Comparison of ENCODE assay signal across 1 cellular context in genomic region chr7:106598663-106599342, GRCh38.
A peak's percentile ranks its signal among the peaks of the same experiment; 100 is the strongest.
TF ChIP-seq lines count a peak whose summit lies in the region.

No MANE protein-coding gene starts in this region.

TF ChIP-seq in K562, 482 proteins besides CTCF, POLR2A, EP300 and RAD21 (continued from another document and continues in another):
- TF ChIP-seq ZNF766 (CRISPR knock-in tag; conservative IDR thresholded peaks at IDR 0.05) = no peak
- no peak for TF ChIP-seq ZNF511 (CRISPR knock-in tag; IDR thresholded peaks at IDR 0.05)
- TF ChIP-seq DDX20 (tag; IDR thresholded peaks at IDR 0.05; ENCODE audit: low read depth) = no peak
- TF ChIP-seq JUND (IDR thresholded peaks at IDR 0.05; ENCODE audit: borderline replicate concordance, low read depth, low read length) = peak; percentile 65
- peak; percentile 62; the same call in 2 of the 3 replicates for TF ChIP-seq JUND (tag; IDR thresholded peaks at IDR 0.05; ENCODE audit: borderline replicate concordance, low read depth, low read length)
- no peak for TF ChIP-seq THRB (CRISPR knock-in tag; conservative IDR thresholded peaks at IDR 0.05)
- no peak for TF ChIP-seq ZNF277 (CRISPR knock-in tag; IDR thresholded peaks at IDR 0.05; ENCODE audit: borderline replicate concordance)
- TF ChIP-seq XRCC3 (IDR thresholded peaks at IDR 0.05) = no peak
- no peak for TF ChIP-seq SP2 (IDR thresholded peaks at IDR 0.05; ENCODE audit: extremely low read depth, low read depth, low read length, poor library complexity, severe bottlenecking)
- TF ChIP-seq ESRRA (IDR thresholded peaks at IDR 0.05; ENCODE audit: borderline replicate concordance, low read depth) = 0 out of 2 replicates have a peak, but pooled peaks have one; percentile 49
- TF ChIP-seq CXXC5 (CRISPR knock-in tag; IDR thresholded peaks at IDR 0.05) = peak; percentile 70
- TF ChIP-seq TFE3 (CRISPR knock-in tag; IDR thresholded peaks at IDR 0.05) = peak; percentile 24; the same call in 1 of the 2 replicates
- TF ChIP-seq ARID2 (IDR thresholded peaks at IDR 0.05) = no peak
- no peak for TF ChIP-seq ZC3H4 (CRISPR knock-in tag; IDR thresholded peaks at IDR 0.05; ENCODE audit: borderline replicate concordance)
- TF ChIP-seq NR4A1 (CRISPR knock-in tag; IDR thresholded peaks at IDR 0.05) = no peak
- peak; percentile 90; the same call in 1 of the 2 replicates for TF ChIP-seq NR4A1 (tag; IDR thresholded peaks at IDR 0.05)
- TF ChIP-seq E2F6 (IDR thresholded peaks at IDR 0.05; ENCODE audit: borderline replicate concordance in 1 of 2, extremely low read depth in 1 of 2, insufficient read depth in 1 of 2, insufficient read length in 1 of 2, low read depth in 1 of 2, low read length in 1 of 2, poor library complexity in 1 of 2, severe bottlenecking in 1 of 2) = no peak
- no peak for TF ChIP-seq NBN (IDR thresholded peaks at IDR 0.05; ENCODE audit: low read depth)
- no peak for TF ChIP-seq BRCA1 (IDR thresholded peaks at IDR 0.05)
- TF ChIP-seq BRCA1 (CRISPR knock-in tag; IDR thresholded peaks at IDR 0.05) = no peak
- TF ChIP-seq MAZ (CRISPR knock-in tag; conservative IDR thresholded peaks at IDR 0.05 in 1 of 2, IDR thresholded peaks at IDR 0.05 in 1 of 2) = 0 out of 4 replicates have a peak, but pooled peaks of 1 of the 2 experiments have one; percentile 10
- TF ChIP-seq ZNF146 (CRISPR knock-in tag; IDR thresholded peaks at IDR 0.05; ENCODE audit: unreplicated experiment) = no peak
- no peak for TF ChIP-seq ATF4 (CRISPR knock-in tag; IDR thresholded peaks at IDR 0.05)
- peak; percentile 14; the same call in 1 of the 2 replicates for TF ChIP-seq ZNF644 (tag; IDR thresholded peaks at IDR 0.05; ENCODE audit: low read depth)
- peak; percentile 61; the same call in 1 of the 2 replicates for TF ChIP-seq LEF1 (IDR thresholded peaks at IDR 0.05)
- no peak for TF ChIP-seq MCM5 (IDR thresholded peaks at IDR 0.05; ENCODE audit: low read depth)
- TF ChIP-seq SMAD4 (CRISPR knock-in tag; conservative IDR thresholded peaks at IDR 0.05) = 0 out of 2 replicates have a peak, but pooled peaks have one; percentile 10
- TF ChIP-seq MYC (IDR thresholded peaks at IDR 0.05; ENCODE audit: low read depth, low read length) = peak; percentile 58
- TF ChIP-seq MYC (CRISPR knock-in tag; IDR thresholded peaks at IDR 0.05; ENCODE audit: borderline replicate concordance, low read depth) = peak; percentile 80; the same call in 1 of the 2 replicates
- TF ChIP-seq RCOR1 (IDR thresholded peaks at IDR 0.05; ENCODE audit: borderline replicate concordance in 1 of 2, low read depth in 2 of 2, low read length in 2 of 2) = peak in 1 of 2 experiments; percentile 63; a peak in 1 of 4 replicates
- no peak for TF ChIP-seq ETV6 (IDR thresholded peaks at IDR 0.05; ENCODE audit: borderline replicate concordance in 1 of 2, low read depth in 2 of 2, low read length in 1 of 2)
- TF ChIP-seq ETV6 (CRISPR knock-in tag; IDR thresholded peaks at IDR 0.05; ENCODE audit: borderline replicate concordance) = no peak
- no peak for TF ChIP-seq MLX (CRISPR knock-in tag; conservative IDR thresholded peaks at IDR 0.05)
- TF ChIP-seq EP400 (IDR thresholded peaks at IDR 0.05) = peak; percentile 56
- peak; percentile 89; the same call in 1 of the 2 replicates for TF ChIP-seq ARID3A (IDR thresholded peaks at IDR 0.05; ENCODE audit: borderline replicate concordance, low read depth, low read length)
- TF ChIP-seq TFAP4 (CRISPR knock-in tag; IDR thresholded peaks at IDR 0.05; ENCODE audit: borderline replicate concordance) = peak; percentile 39; the same call in 1 of the 2 replicates
- TF ChIP-seq CREB3 (tag; conservative IDR thresholded peaks at IDR 0.05; ENCODE audit: low read depth) = 0 out of 2 replicates have a peak, but pooled peaks have one; percentile 77
- no peak for TF ChIP-seq RBM34 (IDR thresholded peaks at IDR 0.05; ENCODE audit: borderline replicate concordance, insufficient read depth, low read length)
- TF ChIP-seq IRF9 (tag; IDR thresholded peaks at IDR 0.05) = no peak
- TF ChIP-seq RBM14 (IDR thresholded peaks at IDR 0.05; ENCODE audit: borderline replicate concordance, insufficient read depth, low read depth, low read length) = no peak
- no peak for TF ChIP-seq ZNF778 (CRISPR knock-in tag; IDR thresholded peaks at IDR 0.05)
- peak; percentile 70; the same call in 1 of the 2 replicates for TF ChIP-seq GTF2A2 (tag; IDR thresholded peaks at IDR 0.05)
- TF ChIP-seq ZNF134 (CRISPR knock-in tag; conservative IDR thresholded peaks at IDR 0.05) = no peak
- no peak for TF ChIP-seq HLTF (IDR thresholded peaks at IDR 0.05)
- TF ChIP-seq ZNF174 (CRISPR knock-in tag; IDR thresholded peaks at IDR 0.05) = no peak
- peak; percentile 65; the same call in 1 of the 2 replicates for TF ChIP-seq GABPB1 (CRISPR knock-in tag; IDR thresholded peaks at IDR 0.05)
- TF ChIP-seq YBX1 (IDR thresholded peaks at IDR 0.05) = no peak
- no peak for TF ChIP-seq STAT5A (IDR thresholded peaks at IDR 0.05; ENCODE audit: borderline replicate concordance, low read length)
- no peak for TF ChIP-seq DLX4 (CRISPR knock-in tag; IDR thresholded peaks at IDR 0.05)
- no peak for TF ChIP-seq ZKSCAN3 (CRISPR knock-in tag; IDR thresholded peaks at IDR 0.05)
- no peak for TF ChIP-seq TSHZ1 (CRISPR knock-in tag; IDR thresholded peaks at IDR 0.05)
